11 cellular contexts compared by ENCODE assay signal in genomic region chr1:192579319-192579738, GRCh38. TPM values are rescaled to one million over a fixed set of nuclear protein-coding genes. Genes with fewer than 3 reads are reported as not detected.
A peak's percentile ranks its signal among the peaks of the same experiment; 100 is the strongest.
DNase-seq lines count a peak whose midpoint lies in the region; ATAC-seq and TF ChIP-seq lines count a peak whose summit lies in the region.
"Had no signal": no experiment of that assay in that cellular context is flagged by ENCODE, and none has a peak within 500 bp of the region (broad histone marks: within the 10 kb centered on the region; RNA-seq: fewer than 3 reads in every experiment).

No MANE protein-coding gene starts in this region.

- peaks cover 0 to 11% of the 10 kb centered on the region in 2 donors for H3K36me3 Mint-ChIP-seq in CD4-positive, alpha-beta memory T cell
- H3K36me3 Mint-ChIP-seq in activated B cell treated with CpG ODN at 0.5 μM for 24 hours (ENCODE audit: low read depth): peaks cover 58% of the 10 kb centered on the region

- ATAC-seq in GM21717 (IDR thresholded peaks at IDR 0.05; ENCODE audit: unreplicated experiment): peak; percentile 33
- peak; percentile 36 for ATAC-seq in activated B cell treated with CpG ODN at 0.5 μM for 24 hours (ENCODE audit: low read depth)

- no peaks in the 10 kb centered on the region for H3K27me3 ChIP-seq in CD4-positive, alpha-beta memory T cell (ENCODE audit: insufficient read depth, low read length)
- no peaks in the 10 kb centered on the region for H3K27me3 ChIP-seq in thyroid gland
- H3K27me3 ChIP-seq in left ventricle myocardium inferior (ENCODE audit: low read depth): no peaks in the 10 kb centered on the region
- no peaks in the 10 kb centered on the region for H3K27me3 ChIP-seq in SJCRH30

- CTCF ChIA-PET in CD4-positive, alpha-beta memory T cell (lab: Charles Lee; ENCODE audit: partially characterized antibody): interaction anchor here (0.8 to 13.5 kb wide), 17 partner anchors 9 to 133 kb away, joined by 3 to 221 read pairs (median 4); no protein-coding TSS in a partner anchor
- CTCF ChIA-PET in activated B cell treated with CpG ODN at 0.5 μM for 24 hours (lab: Charles Lee): interaction anchor here (0.8 to 7.4 kb wide), 10 partner anchors 27 to 104 kb away, joined by 3 to 109 read pairs (median 8); no protein-coding TSS in a partner anchor

- DNase-seq in CD4-positive, alpha-beta memory T cell: no peak
- no peak for DNase-seq in activated B cell treated with CpG ODN at 0.5 μM for 24 hours
- DNase-seq in kidney tubule cell (ENCODE audit: low spot score): peak; percentile 34
- DNase-seq in thyroid gland: no peak
- no peak for DNase-seq in left ventricle myocardium inferior
- DNase-seq in SJCRH30: no peak
- no peak for DNase-seq in NCI-H1092 treated with DMSO at 0.1 percent for 48 hours (lab: John Stamatoyannopoulos, UW)
- DNase-seq: activated naive CD8-positive, alpha-beta T cell treated with anti-CD3 and anti-CD28 coated beads, Interleukin-2, amount 10 ng/mL, durations not matched to agents 7 days and 5 days had no signal

- 93 to 94% methylated on average over 3 of the region's 3 CpGs for WGBS in thyroid gland, 2 donors

- H3K4me3 Mint-ChIP-seq in CD4-positive, alpha-beta memory T cell: peak overlapping the region in 7 of 8 donors; percentile 12 to 93 (median 57)
- peak overlapping the region; percentile 88 for H3K4me3 Mint-ChIP-seq in activated B cell treated with CpG ODN at 0.5 μM for 24 hours
- H3K4me3 Mint-ChIP-seq: activated naive CD8-positive, alpha-beta T cell treated with anti-CD3 and anti-CD28 coated beads, Interleukin-2, amount 10 ng/mL, durations not matched to agents 7 days and 5 days; neural crest cell had no signal

- intact Hi-C loops in CD4-positive, alpha-beta memory T cell (cut with micrococcal nuclease): no loop called here
- intact Hi-C loops in activated B cell treated with CpG ODN at 0.5 μM for 24 hours (cut with micrococcal nuclease) (loop anchor here (1.0 kb wide), 1 partner anchor 34 kb away; no protein-coding TSS in a partner anchor), thyroid gland (cut with DNase I) (no loop called here), left ventricle myocardium inferior (cut with micrococcal nuclease) (no loop called here)

- H3K27ac ChIP-seq in CD4-positive, alpha-beta memory T cell (ENCODE audit: low read depth, low read length): no peak overlapping the region
- H3K27ac ChIP-seq in thyroid gland (no peak overlapping the region), left ventricle myocardium inferior (replicated peaks) (no peak overlapping the region), SJCRH30 (no peak overlapping the region)

- POLR2A ChIA-PET in CD4-positive, alpha-beta memory T cell (lab: Charles Lee; ENCODE audit: partially characterized antibody): interaction anchor here (0.6 to 3.6 kb wide), 10 partner anchors 26 to 105 kb away, joined by 3 to 13 read pairs (median 4); no protein-coding TSS in a partner anchor
- POLR2A ChIA-PET in activated B cell treated with CpG ODN at 0.5 μM for 24 hours (lab: Charles Lee): interaction anchor here (0.7 to 3.2 kb wide), 14 partner anchors 12 to 542 kb away, joined by 3 to 38 read pairs (median 4); no protein-coding TSS in a partner anchor

- no peak for TF ChIP-seq CTCF in activated B cell treated with CpG ODN at 0.5 μM for 24 hours (IDR thresholded peaks at IDR 0.05)
- TF ChIP-seq CTCF in thyroid gland (IDR thresholded peaks at IDR 0.05): no peak
- no peak for TF ChIP-seq CTCF in left ventricle myocardium inferior (IDR thresholded peaks at IDR 0.05; ENCODE audit: borderline replicate concordance)

- H3K9me3 ChIP-seq in CD4-positive, alpha-beta memory T cell (ENCODE audit: control insufficient read depth in 1 of 2, low read length in 2 of 2): no peaks in the 10 kb centered on the region
- no peaks in the 10 kb centered on the region for H3K9me3 ChIP-seq in thyroid gland
- H3K9me3 ChIP-seq in left ventricle myocardium inferior (replicated peaks): no peaks in the 10 kb centered on the region
- H3K9me3 ChIP-seq in SJCRH30 (replicated peaks): no peaks in the 10 kb centered on the region

- peaks cover 32 to 53% (median 43%) of the 10 kb centered on the region in 4 donors for H3K4me1 Mint-ChIP-seq in CD4-positive, alpha-beta memory T cell
- peaks cover 55% of the 10 kb centered on the region for H3K4me1 Mint-ChIP-seq in activated B cell treated with CpG ODN at 0.5 μM for 24 hours
- H3K4me1 Mint-ChIP-seq: neural crest cell had no signal

- H3K9me3 Mint-ChIP-seq in CD4-positive, alpha-beta memory T cell: no peaks in the 10 kb centered on the region
- no peaks in the 10 kb centered on the region for H3K9me3 Mint-ChIP-seq in activated B cell treated with CpG ODN at 0.5 μM for 24 hours
- H3K9me3 Mint-ChIP-seq: activated naive CD8-positive, alpha-beta T cell treated with anti-CD3 and anti-CD28 coated beads, Interleukin-2, amount 10 ng/mL, durations not matched to agents 7 days and 5 days; neural crest cell had no signal

- peak overlapping the region; percentile 48 to 93 (median 74) for H3K27ac Mint-ChIP-seq in CD4-positive, alpha-beta memory T cell
- peak overlapping the region; percentile 44 for H3K27ac Mint-ChIP-seq in activated B cell treated with CpG ODN at 0.5 μM for 24 hours
- H3K27ac Mint-ChIP-seq: activated naive CD8-positive, alpha-beta T cell treated with anti-CD3 and anti-CD28 coated beads, Interleukin-2, amount 10 ng/mL, durations not matched to agents 7 days and 5 days had no signal

- peaks cover 56% of the 10 kb centered on the region for H3K4me1 ChIP-seq in CD4-positive, alpha-beta memory T cell (ENCODE audit: insufficient read depth, low read length)
- H3K4me1 ChIP-seq in thyroid gland: peaks cover 3 to 4% of the 10 kb centered on the region in 2 donors
- no peaks in the 10 kb centered on the region for H3K4me1 ChIP-seq in left ventricle myocardium inferior
- H3K4me1 ChIP-seq in SJCRH30: no peaks in the 10 kb centered on the region; the same call in 1 of the 2 replicates

- no peak for TF ChIP-seq POLR2A in thyroid gland (IDR thresholded peaks at IDR 0.05)

- peaks cover 0 to 3% of the 10 kb centered on the region in 2 donors for H3K27me3 Mint-ChIP-seq in CD4-positive, alpha-beta memory T cell
- no peaks in the 10 kb centered on the region for H3K27me3 Mint-ChIP-seq in activated B cell treated with CpG ODN at 0.5 μM for 24 hours

- no peaks in the 10 kb centered on the region for H3K36me3 ChIP-seq in CD4-positive, alpha-beta memory T cell (ENCODE audit: insufficient read depth, low read length)
- no peaks in the 10 kb centered on the region for H3K36me3 ChIP-seq in thyroid gland
- H3K36me3 ChIP-seq in left ventricle myocardium inferior: no peaks in the 10 kb centered on the region
- no peaks in the 10 kb centered on the region for H3K36me3 ChIP-seq in SJCRH30

- H3K4me3 ChIP-seq in CD4-positive, alpha-beta memory T cell (ENCODE audit: low read length in 2 of 2): peak overlapping the region in 1 of 2 donors; percentile 7
- no peak overlapping the region for H3K4me3 ChIP-seq in thyroid gland (replicated peaks in 1 of 3)
- H3K4me3 ChIP-seq in left ventricle myocardium inferior: no peak overlapping the region
- H3K4me3 ChIP-seq in SJCRH30: no peak overlapping the region

RNA-seq across cellular contexts. Expression of gene RGS1, which starts 3.8 kb away (rescaled TPM):
- total RNA-seq in CD4-positive, alpha-beta memory T cell: 10 to 100 TPM in 1 of 2 experiments, 1 to 10 TPM in 1; 9.9 to 12.0 TPM
- 100 to 1,000 TPM in 1 of 2 donors, 10 to 100 TPM in 1; 17.7 to 120 TPM for polyA plus RNA-seq in CD4-positive, alpha-beta memory T cell
- total RNA-seq in activated B cell treated with CpG ODN at 0.5 μM for 24 hours (52.9 and 56.8 TPM in 2 replicates), thyroid gland (10 to 100 TPM; 19.7 to 32.6 (median 23.0) TPM), left ventricle myocardium inferior (0.74 TPM)
- total RNA-seq in SJCRH30 (2014; rRNA removed; shearing (Covaris generic)): not detected in 2 replicates
- total RNA-seq: neural crest cell had no signal

RNA-seq across cellular contexts. Expression of gene RGS13, which starts 56.6 kb away (rescaled TPM):
- not detected for total RNA-seq in CD4-positive, alpha-beta memory T cell
- not detected for polyA plus RNA-seq in CD4-positive, alpha-beta memory T cell
- total RNA-seq in activated B cell treated with CpG ODN at 0.5 μM for 24 hours: 0.49 and 0.60 TPM in 2 replicates
- total RNA-seq in thyroid gland: not detected
- total RNA-seq in left ventricle myocardium inferior: 0.22 TPM
- not detected in 2 replicates for total RNA-seq in SJCRH30 (2014; rRNA removed; shearing (Covaris generic))
- total RNA-seq: G401, neural crest cell had no signal
